In the genomic region with DNA sequence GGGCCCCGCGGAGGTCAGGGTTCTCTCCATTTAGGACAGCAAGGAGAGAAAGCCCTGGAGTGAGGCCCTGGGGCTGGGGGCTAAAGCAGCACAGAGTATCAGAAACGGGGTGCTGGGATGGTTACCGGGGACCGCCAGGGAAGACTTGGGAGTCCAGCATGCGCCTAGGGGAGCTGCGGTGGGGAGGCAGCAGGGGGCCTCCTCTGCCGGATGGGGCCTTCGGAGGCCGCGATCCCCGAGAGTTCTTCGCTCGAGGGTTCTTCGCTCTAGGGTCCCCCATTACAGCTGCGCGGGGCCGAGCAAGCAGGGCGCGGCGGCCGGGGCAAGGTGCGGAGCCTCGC, we compare ENCODE assay signal across 8 cellular contexts. TPM values are rescaled to one million over a fixed set of nuclear protein-coding genes. Genes with fewer than 3 reads are reported as not detected.
DNase-seq lines count a peak whose midpoint lies in the region; ATAC-seq and TF ChIP-seq lines count a peak whose summit lies in the region.

No MANE protein-coding gene starts in this region.

- no peak for TF ChIP-seq EP300 in SK-N-SH (IDR thresholded peaks at IDR 0.05; ENCODE audit: borderline replicate concordance in 1 of 2, low read depth in 1 of 2, low read length in 1 of 2)

- peak overlapping the region; percentile 26 for H3K4me3 Mint-ChIP-seq in activated T-helper 2 cell treated with anti-CD3 and anti-CD28 coated beads, Interferon-gamma antibody, Interleukin-2, Interleukin-4, amounts not matched to agents 10 μg/mL and 5 μg/mL and 100 μg/mL, durations not matched to agents 14 hours and 24 hours and 36 hours (ENCODE audit: low read depth)
- H3K4me3 Mint-ChIP-seq in stimulated activated naive CD8-positive, alpha-beta T cell treated with anti-CD3 and anti-CD28 coated beads, Interleukin-15, amount 100 ng/mL, for 72 hours = peak overlapping the region; percentile 69 to 86

- TF ChIP-seq RAD21 in SK-N-SH (IDR thresholded peaks at IDR 0.05; ENCODE audit: low read length) = no peak

- peaks cover 8% of the 10 kb centered on the region for H3K4me1 Mint-ChIP-seq in activated T-helper 2 cell treated with anti-CD3 and anti-CD28 coated beads, Interferon-gamma antibody, Interleukin-2, Interleukin-4, amounts not matched to agents 10 μg/mL and 5 μg/mL and 100 μg/mL, durations not matched to agents 14 hours and 24 hours and 36 hours (ENCODE audit: low read depth)
- peaks cover 48% of the 10 kb centered on the region for H3K4me1 Mint-ChIP-seq in stimulated activated naive CD8-positive, alpha-beta T cell treated with anti-CD3 and anti-CD28 coated beads, Interleukin-15, amount 100 ng/mL, for 72 hours

- peak overlapping the region; percentile 84 for H3K4me2 ChIP-seq in SK-N-SH

- no peaks in the 10 kb centered on the region for H3F3A ChIP-seq in SK-N-SH (replicated peaks; ENCODE audit: insufficient read depth)

- intact Hi-C loops in activated T-helper 2 cell treated with anti-CD3 and anti-CD28 coated beads, Interferon-gamma antibody, Interleukin-2, Interleukin-4, amounts not matched to agents 10 μg/mL and 5 μg/mL and 100 μg/mL, durations not matched to agents 14 hours and 24 hours and 36 hours (cut with micrococcal nuclease) = loop anchor here (10.0 kb wide), 1 partner anchor 90 kb away; no protein-coding TSS in a partner anchor

- no peak for ATAC-seq in SK-N-SH treated with all-trans-retinoic acid at 6 μM for 48 hours
- ATAC-seq in stimulated activated naive CD8-positive, alpha-beta T cell treated with anti-CD3 and anti-CD28 coated beads, Interleukin-15, amount 100 ng/mL, for 72 hours = no peak
- no peak for ATAC-seq in HG02973 (IDR thresholded peaks at IDR 0.05; ENCODE audit: unreplicated experiment)

- no peaks in the 10 kb centered on the region for H4K20me1 ChIP-seq in SK-N-SH (ENCODE audit: insufficient read depth)

- no peaks in the 10 kb centered on the region for H3K9me3 Mint-ChIP-seq in activated T-helper 2 cell treated with anti-CD3 and anti-CD28 coated beads, Interferon-gamma antibody, Interleukin-2, Interleukin-4, amounts not matched to agents 10 μg/mL and 5 μg/mL and 100 μg/mL, durations not matched to agents 14 hours and 24 hours and 36 hours
- no peaks in the 10 kb centered on the region for H3K9me3 Mint-ChIP-seq in stimulated activated naive CD8-positive, alpha-beta T cell treated with anti-CD3 and anti-CD28 coated beads, Interleukin-15, amount 100 ng/mL, for 72 hours

- TF ChIP-seq CTCF in SK-N-SH (IDR thresholded peaks at IDR 0.05) = no peak

- H3K4me3 ChIP-seq in SK-N-SH (ENCODE audit: low read depth in 2 of 2, low read length in 1 of 2) (peak overlapping the region; percentile 64 to 69; a peak in 3 of 4 replicates), iPS-15b (ENCODE audit: low read depth, low read length) (peak overlapping the region; percentile 46)

- 68% methylated on average over 6 of the region's 24 CpGs for WGBS in SK-N-SH (ENCODE audit: low lambda C conversion rate)

- H3K27me3 Mint-ChIP-seq in activated T-helper 2 cell treated with anti-CD3 and anti-CD28 coated beads, Interferon-gamma antibody, Interleukin-2, Interleukin-4, amounts not matched to agents 10 μg/mL and 5 μg/mL and 100 μg/mL, durations not matched to agents 14 hours and 24 hours and 36 hours (ENCODE audit: low read depth) = peaks cover 41% of the 10 kb centered on the region
- no peaks in the 10 kb centered on the region for H3K27me3 Mint-ChIP-seq in stimulated activated naive CD8-positive, alpha-beta T cell treated with anti-CD3 and anti-CD28 coated beads, Interleukin-15, amount 100 ng/mL, for 72 hours

- peak overlapping the region; percentile 94 for H2AFZ ChIP-seq in SK-N-SH (ENCODE audit: low read depth)

- H3K9ac ChIP-seq in SK-N-SH (peak overlapping the region; percentile 55), iPS-15b (ENCODE audit: low read depth, low read length) (no peak overlapping the region)

- no peaks in the 10 kb centered on the region for H3K36me3 Mint-ChIP-seq in activated T-helper 2 cell treated with anti-CD3 and anti-CD28 coated beads, Interferon-gamma antibody, Interleukin-2, Interleukin-4, amounts not matched to agents 10 μg/mL and 5 μg/mL and 100 μg/mL, durations not matched to agents 14 hours and 24 hours and 36 hours (ENCODE audit: low read depth)

- POLR2A ChIA-PET in SK-N-SH (lab: Yijun Ruan, JAX) = interaction anchor here (1.4 to 3.3 kb wide), 3 partner anchors 27 to 70 kb away, joined by 3 to 33 read pairs (median 4); no protein-coding TSS in a partner anchor

- no peaks in the 10 kb centered on the region for H3K9me3 ChIP-seq in SK-N-SH
- no peaks in the 10 kb centered on the region for H3K9me3 ChIP-seq in iPS-15b (ENCODE audit: control insufficient read depth, insufficient read depth, low read length)

- DNase-seq in SK-N-SH (no peak), H4 (ENCODE audit: low spot score) (no peak), GOT3 (lab: John Stamatoyannopoulos, UW) (no peak)
- DNase-seq in activated T-helper 2 cell treated with anti-CD3 and anti-CD28 coated beads, Interferon-gamma antibody, Interleukin-2, Interleukin-4, amounts not matched to agents 10 μg/mL and 5 μg/mL and 100 μg/mL, durations not matched to agents 14 hours and 24 hours and 36 hours (ENCODE audit: low spot score) = no peak
- peak; percentile 37 to 39 for DNase-seq in stimulated activated naive CD8-positive, alpha-beta T cell treated with anti-CD3 and anti-CD28 coated beads, Interleukin-15, amount 100 ng/mL, for 72 hours

- H3K27ac Mint-ChIP-seq in activated T-helper 2 cell treated with anti-CD3 and anti-CD28 coated beads, Interferon-gamma antibody, Interleukin-2, Interleukin-4, amounts not matched to agents 10 μg/mL and 5 μg/mL and 100 μg/mL, durations not matched to agents 14 hours and 24 hours and 36 hours = no peak overlapping the region
- no peak overlapping the region for H3K27ac Mint-ChIP-seq in stimulated activated naive CD8-positive, alpha-beta T cell treated with anti-CD3 and anti-CD28 coated beads, Interleukin-15, amount 100 ng/mL, for 72 hours

- H3K27ac ChIP-seq in SK-N-SH (ENCODE audit: low read depth in 2 of 2, low read length in 1 of 2) = peak overlapping the region in 1 of 2 experiments; percentile 75; a peak in 1 of 4 replicates

- H3K9me2 ChIP-seq in SK-N-SH = no peaks in the 10 kb centered on the region

- H3K27me3 ChIP-seq in SK-N-SH (ENCODE audit: insufficient read depth) (no peaks in the 10 kb centered on the region), iPS-15b (ENCODE audit: control insufficient read depth, insufficient read depth, low read length) (peaks cover 27% of the 10 kb centered on the region)

- H3K4me1 ChIP-seq in SK-N-SH (ENCODE audit: control insufficient read depth in 1 of 2, insufficient read depth in 2 of 2, low read depth in 1 of 2, low read length in 1 of 2) (peaks cover 0 to 32% of the 10 kb centered on the region in 2 experiments; a peak in 1 of 4 replicates), iPS-15b (ENCODE audit: control insufficient read depth, insufficient read depth, low read length) (no peaks in the 10 kb centered on the region)

- CTCF ChIA-PET in SK-N-SH (lab: Yijun Ruan, JAX) = interaction anchor here (0.8 to 2.3 kb wide), 10 partner anchors 11 to 217 kb away, joined by 3 to 8 read pairs (median 4); no protein-coding TSS in a partner anchor

- no peaks in the 10 kb centered on the region for H3K36me3 ChIP-seq in SK-N-SH (replicated peaks in 1 of 2; ENCODE audit: control insufficient read depth in 1 of 2, insufficient read depth in 2 of 2, low read length in 1 of 2)
- H3K36me3 ChIP-seq in iPS-15b (ENCODE audit: control insufficient read depth, insufficient read depth, low read length) = no peaks in the 10 kb centered on the region

- H3K79me2 ChIP-seq in SK-N-SH (ENCODE audit: insufficient read depth) = no peaks in the 10 kb centered on the region

TF ChIP-seq in SK-N-SH, 30 proteins besides CTCF, POLR2A, EP300 and RAD21 (continues in another document):
- TF ChIP-seq TCF12 (IDR thresholded peaks at IDR 0.05) (no peak), SMC3 (IDR thresholded peaks at IDR 0.05; ENCODE audit: low read depth, low read length) (no peak), RXRA (IDR thresholded peaks at IDR 0.05; ENCODE audit: borderline replicate concordance, low read depth) (no peak)

TF ChIP-seq in SK-N-SH treated with all-trans-retinoic acid at 6 μM for 48 hours, 23 proteins besides CTCF, POLR2A, EP300 and RAD21 (continues in another document):
- TF ChIP-seq TOX (CRISPR knock-in tag; IDR thresholded peaks at IDR 0.05; ENCODE audit: borderline replicate concordance) (no peak), TCF4 (CRISPR knock-in tag; IDR thresholded peaks at IDR 0.05; ENCODE audit: borderline replicate concordance) (no peak), ISL1 (CRISPR knock-in tag; IDR thresholded peaks at IDR 0.05) (no peak), ZNF565 (CRISPR knock-in tag; conservative IDR thresholded peaks at IDR 0.05; ENCODE audit: low read depth) (no peak), SNAI2 (CRISPR knock-in tag; IDR thresholded peaks at IDR 0.05) (no peak), BACH2 (CRISPR knock-in tag; IDR thresholded peaks at IDR 0.05; ENCODE audit: borderline replicate concordance) (no peak)

RNA-seq across cellular contexts. Expression of gene APBA2, which starts 0.5 kb away (rescaled TPM):
- polyA plus RNA-seq in SK-N-SH (2012; rRNA removed) = 12.7 and 14.0 TPM in 2 replicates
- 7.1 and 10.1 TPM in 2 replicates for polyA plus RNA-seq in SK-N-SH (2012; cell fraction: cytosol; rRNA removed)
- 25.3 and 26.2 TPM in 2 replicates for polyA plus RNA-seq in SK-N-SH (2012; cell fraction: nucleus; rRNA removed)
- 1.1 and 1.2 TPM in 2 replicates for total RNA-seq in activated T-helper 2 cell treated with anti-CD3 and anti-CD28 coated beads, Interferon-gamma antibody, Interleukin-2, Interleukin-4, amounts not matched to agents 10 μg/mL and 5 μg/mL and 100 μg/mL, durations not matched to agents 14 hours and 24 hours and 36 hours
- 13.2 and 17.7 TPM in 2 replicates for total RNA-seq in H4 (2014; rRNA removed; shearing (Covaris generic))

RNA-seq across cellular contexts. Expression of gene GOLGA6L7, which starts 36.8 kb away (rescaled TPM):
- not detected in 2 replicates for polyA plus RNA-seq in SK-N-SH (2012; rRNA removed)
- not detected in 2 replicates for polyA plus RNA-seq in SK-N-SH (2012; cell fraction: cytosol; rRNA removed)
- polyA plus RNA-seq in SK-N-SH (2012; cell fraction: nucleus; rRNA removed) = not detected in 2 replicates
- total RNA-seq in activated T-helper 2 cell treated with anti-CD3 and anti-CD28 coated beads, Interferon-gamma antibody, Interleukin-2, Interleukin-4, amounts not matched to agents 10 μg/mL and 5 μg/mL and 100 μg/mL, durations not matched to agents 14 hours and 24 hours and 36 hours = not detected in 2 replicates
- total RNA-seq in H4 (2014; rRNA removed; shearing (Covaris generic)) = not detected in 2 replicates

Comparison
In these comparisons a context has a peak if more than half of its experiments do, and no peak if none do; other contexts are left out.
1. DNase-seq: peak in stimulated activated naive CD8-positive, alpha-beta T cell treated with anti-CD3 and anti-CD28 coated beads, Interleukin-15, amount 100 ng/mL, for 72 hours (2 of 2); none in SK-N-SH (single experiment), activated T-helper 2 cell treated with anti-CD3 and anti-CD28 coated beads, Interferon-gamma antibody, Interleukin-2, Interleukin-4, amounts not matched to agents 10 μg/mL and 5 μg/mL and 100 μg/mL, durations not matched to agents 14 hours and 24 hours and 36 hours (single experiment), H4 (single experiment) and GOT3 (single experiment).